ENCODE assay signal across 8 cellular contexts in genomic region chr9:135960328-135961276, GRCh38. TPM values are rescaled to one million over a fixed set of nuclear protein-coding genes. Genes with fewer than 3 reads are reported as not detected.
A peak's percentile ranks its signal among the peaks of the same experiment; 100 is the strongest.
DNase-seq lines count a peak whose midpoint lies in the region; ATAC-seq and TF ChIP-seq lines count a peak whose summit lies in the region.

No MANE protein-coding gene starts in this region.

- H3K9ac ChIP-seq in Karpas-422 (ENCODE audit: low read length), result peak overlapping the region; percentile 95
- H3K9ac ChIP-seq in iPS-20b (ENCODE audit: low read depth, low read length), result peak overlapping the region; percentile 75; the same call in 1 of the 2 replicates
- peak overlapping the region; percentile 82 for H3K9ac ChIP-seq in smooth muscle cell (ENCODE audit: low read depth)

- H3K9me3 ChIP-seq in CD8-positive, alpha-beta memory T cell (ENCODE audit: low read length), result no peaks in the 10 kb centered on the region
- H3K9me3 ChIP-seq in Karpas-422 (ENCODE audit: low read length) (no peaks in the 10 kb centered on the region), adrenal gland (replicated peaks in 1 of 3) (no peaks in the 10 kb centered on the region), iPS-20b (ENCODE audit: insufficient read depth, low read depth, low read length) (no peaks in the 10 kb centered on the region), smooth muscle cell (replicated peaks; ENCODE audit: low read depth) (no peaks in the 10 kb centered on the region)

- peak overlapping the region; percentile 70 for H3K4me3 ChIP-seq in CD8-positive, alpha-beta memory T cell (ENCODE audit: low read length)
- peak overlapping the region; percentile 98 for H3K4me3 ChIP-seq in Karpas-422 (ENCODE audit: low read length)
- peak overlapping the region; percentile 34 to 99 (median 62) for H3K4me3 ChIP-seq in adrenal gland
- H3K4me3 ChIP-seq in iPS-20b (ENCODE audit: low read length), result peak overlapping the region; percentile 86
- H3K4me3 ChIP-seq in smooth muscle cell, result peak overlapping the region; percentile 92

- H3K4me1 ChIP-seq in CD8-positive, alpha-beta memory T cell (ENCODE audit: insufficient read depth, low read length), result peaks cover 16% of the 10 kb centered on the region
- H3K4me1 ChIP-seq in Karpas-422 (ENCODE audit: low read length) (peaks cover 22% of the 10 kb centered on the region), adrenal gland (replicated peaks in 1 of 2) (peaks cover 6 to 13% of the 10 kb centered on the region in 2 donors), iPS-20b (ENCODE audit: insufficient read depth, low read length) (peaks cover 4% of the 10 kb centered on the region; the same call in 1 of the 2 replicates), smooth muscle cell (ENCODE audit: low read depth) (peaks cover 7% of the 10 kb centered on the region)

- 2 to 11% (median 5%) methylated on average over 10 to 77 of the region's 77 CpGs for WGBS in adrenal gland, 4 donors
- WGBS in smooth muscle cell (ENCODE audit: low lambda C conversion rate), result 8% methylated on average over 40 of the region's 77 CpGs

- no peaks in the 10 kb centered on the region for H3K9me3 Mint-ChIP-seq in CD8-positive, alpha-beta memory T cell

- CTCF ChIA-PET in CD8-positive, alpha-beta memory T cell (lab: Charles Lee), result interaction anchor here (0.8 to 1.8 kb wide), 2 partner anchors 53 to 162 kb away, joined by 3 to 7 read pairs; partner anchors contain the start of gene CAMSAP1

- peak overlapping the region; percentile 79 to 92 (median 86) for H3K4me3 Mint-ChIP-seq in CD8-positive, alpha-beta memory T cell

- no peaks in the 10 kb centered on the region for H3K27me3 ChIP-seq in CD8-positive, alpha-beta memory T cell (ENCODE audit: insufficient read depth, low read length, poor library complexity, severe bottlenecking)
- no peaks in the 10 kb centered on the region for H3K27me3 ChIP-seq in Karpas-422 (ENCODE audit: low read length)
- H3K27me3 ChIP-seq in adrenal gland, result no peaks in the 10 kb centered on the region
- no peaks in the 10 kb centered on the region for H3K27me3 ChIP-seq in iPS-20b (ENCODE audit: insufficient read depth, low read length)
- H3K27me3 ChIP-seq in smooth muscle cell (ENCODE audit: low read depth), result no peaks in the 10 kb centered on the region

- no peaks in the 10 kb centered on the region for H3K36me3 ChIP-seq in CD8-positive, alpha-beta memory T cell (ENCODE audit: insufficient read depth, low read length)
- H3K36me3 ChIP-seq in Karpas-422 (ENCODE audit: insufficient read depth, low read length) (0 out of 2 replicates have a peak, but pooled peaks cover 5% of the 10 kb centered on the region), adrenal gland (replicated peaks in 1 of 2) (no peaks in the 10 kb centered on the region), iPS-20b (ENCODE audit: insufficient read depth, low read depth, low read length) (no peaks in the 10 kb centered on the region), smooth muscle cell (ENCODE audit: low read depth) (no peaks in the 10 kb centered on the region)

- H3F3A ChIP-seq in smooth muscle cell (ENCODE audit: low read depth), result no peaks in the 10 kb centered on the region

- peak overlapping the region in 7 of 8 donors; percentile 55 to 93 (median 86) for H3K27ac Mint-ChIP-seq in CD8-positive, alpha-beta memory T cell

- TF ChIP-seq POLR2A in adrenal gland (IDR thresholded peaks at IDR 0.05), result peak; percentile 31 to 35

- H3K4me1 Mint-ChIP-seq in CD8-positive, alpha-beta memory T cell, result peaks cover 27 to 41% (median 28%) of the 10 kb centered on the region in 3 donors

- H3K9me2 ChIP-seq in Karpas-422 (replicated peaks; ENCODE audit: insufficient read depth, low read length), result no peaks in the 10 kb centered on the region

- peak overlapping the region; percentile 83 for H3K27ac ChIP-seq in CD8-positive, alpha-beta memory T cell (ENCODE audit: low read depth, low read length)
- H3K27ac ChIP-seq in Karpas-422 (ENCODE audit: low read length), result peak overlapping the region; percentile 49; the same call in 1 of the 2 replicates
- H3K27ac ChIP-seq in adrenal gland, result peak overlapping the region; percentile 40 to 95 (median 76)
- H3K27ac ChIP-seq in iPS-20b (ENCODE audit: low read length), result no peak overlapping the region
- peak overlapping the region; percentile 61 for H3K27ac ChIP-seq in smooth muscle cell (ENCODE audit: low read depth)

- intact Hi-C loops in adrenal gland (cut with DNase I), result loop anchor here in 1 of 2 donors (10.0 kb wide), 1 partner anchor 256 kb away; the partner anchor contains the start of gene KCNT1

- peak; percentile 37 for ATAC-seq in GM19455 (IDR thresholded peaks at IDR 0.05; ENCODE audit: unreplicated experiment)

- no peaks in the 10 kb centered on the region for H3K27me3 Mint-ChIP-seq in CD8-positive, alpha-beta memory T cell

- no peak for TF ChIP-seq CTCF in adrenal gland (IDR thresholded peaks at IDR 0.05)
- no peak for TF ChIP-seq CTCF in smooth muscle cell (IDR thresholded peaks at IDR 0.05; ENCODE audit: borderline replicate concordance, insufficient read depth, poor library complexity, severe bottlenecking)

- 0 out of 2 replicates have a peak, but pooled peaks cover 7% of the 10 kb centered on the region for H4K20me1 ChIP-seq in Karpas-422 (ENCODE audit: insufficient read depth, low read depth, low read length)
- H4K20me1 ChIP-seq in smooth muscle cell (ENCODE audit: low read depth), result peaks cover 46% of the 10 kb centered on the region

- peaks cover 0 to 5% (median 0%) of the 10 kb centered on the region in 3 donors for H3K36me3 Mint-ChIP-seq in CD8-positive, alpha-beta memory T cell

- H2AFZ ChIP-seq in Karpas-422 (ENCODE audit: low read length) (peak overlapping the region; percentile 30; the same call in 1 of the 2 replicates), smooth muscle cell (ENCODE audit: low read depth) (peak overlapping the region; percentile 71)

- peaks cover 54% of the 10 kb centered on the region for H3K79me2 ChIP-seq in Karpas-422 (ENCODE audit: low read length)
- H3K79me2 ChIP-seq in smooth muscle cell (ENCODE audit: low read depth), result peaks cover 52% of the 10 kb centered on the region

- H3K4me2 ChIP-seq in Karpas-422 (ENCODE audit: low read depth, low read length, poor library complexity, severe bottlenecking) (peak overlapping the region; percentile 84), smooth muscle cell (peak overlapping the region; percentile 97)

- POLR2A ChIA-PET in CD8-positive, alpha-beta memory T cell (lab: Charles Lee), result interaction anchor here (0.7 to 1.0 kb wide), 2 partner anchors 52 to 53 kb away, joined by 3 read pairs; partner anchors contain the start of gene CAMSAP1

- no peak for DNase-seq in CD8-positive, alpha-beta memory T cell
- DNase-seq in Karpas-422 (peak; percentile 52), adrenal gland (peak in 3 of 7 donors; percentile 49 to 53 (median 52)), smooth muscle cell (lab: John Stamatoyannopoulos, UW; ENCODE audit: unreplicated experiment) (no peak), SHP77 (lab: John Stamatoyannopoulos, UW) (no peak)
- DNase-seq in activated effector memory CD4-positive, alpha-beta T cell treated with anti-CD3 and anti-CD28 coated beads, Interleukin-2, amount 50 U/mL, for 16 hours, result no peak

RNA-seq across cellular contexts. Expression of gene UBAC1, which starts 0.6 kb away (rescaled TPM):
- 10 to 100 TPM; 36.3 to 38.1 TPM for total RNA-seq in CD8-positive, alpha-beta memory T cell
- 27.1 TPM for polyA plus RNA-seq in CD8-positive, alpha-beta memory T cell
- total RNA-seq in Karpas-422 (2014; rRNA removed; shearing (Covaris generic); ENCODE audit: low replicate concordance), result 32.1 and 56.9 TPM in 2 replicates
- total RNA-seq in adrenal gland, result 10 to 100 TPM; 25.5 to 51.8 (median 37.9) TPM
- polyA plus RNA-seq in adrenal gland, result 10 to 100 TPM; 20.2 to 63.3 (median 60.5) TPM
- total RNA-seq in smooth muscle cell, result 34.3 and 35.3 TPM in 2 replicates
- 43.5 and 50.4 TPM in 2 replicates for polyA plus RNA-seq in smooth muscle cell

RNA-seq across cellular contexts. Expression of gene CAMSAP1, which starts 53.3 kb away (rescaled TPM):
- total RNA-seq in CD8-positive, alpha-beta memory T cell, result 10 to 100 TPM; 30.4 to 33.7 TPM
- polyA plus RNA-seq in CD8-positive, alpha-beta memory T cell, result 2.2 TPM
- total RNA-seq in Karpas-422 (2014; rRNA removed; shearing (Covaris generic); ENCODE audit: low replicate concordance), result 24.8 and 26.9 TPM in 2 replicates
- total RNA-seq in adrenal gland (100 to 1,000 TPM in 1 of 8 donors, 10 to 100 TPM in 7; 25.7 to 108 (median 30.6) TPM), smooth muscle cell (15.1 and 17.8 TPM in 2 replicates)
- polyA plus RNA-seq in adrenal gland (10 to 100 TPM in 1 of 3 donors, 1 to 10 TPM in 2; 4.6 to 17.9 (median 8.8) TPM), smooth muscle cell (5.3 and 5.4 TPM in 2 replicates)
